In genomic region chr7:158815471-158816128, GRCh38 we compare ENCODE assay signal across 11 cellular contexts. TPM values are rescaled to one million over a fixed set of nuclear protein-coding genes. Genes with fewer than 3 reads are reported as not detected.
DNase-seq lines count a peak whose midpoint lies in the region; ATAC-seq, FAIRE-seq and TF ChIP-seq lines count a peak whose summit lies in the region.
"Had no signal": no experiment of that assay in that cellular context is flagged by ENCODE, and none has a peak within 500 bp of the region (broad histone marks: within the 10 kb centered on the region; RNA-seq: fewer than 3 reads in every experiment).

No MANE protein-coding gene starts in this region.

- no peak overlapping the region for H3K23ac ChIP-seq in H1 (ENCODE audit: insufficient read length)

- no peaks in the 10 kb centered on the region for H3K23me2 ChIP-seq in H1 (ENCODE audit: low read depth, low read length)

- no peak for TF ChIP-seq EP300 in H1 (IDR thresholded peaks at IDR 0.05; ENCODE audit: borderline replicate concordance in 1 of 2, low read depth in 2 of 2, low read length in 2 of 2)

- TF ChIP-seq RAD21 in H1 (IDR thresholded peaks at IDR 0.05 in 1 of 2, conservative IDR thresholded peaks at IDR 0.05 in 1 of 2; ENCODE audit: low read depth in 2 of 2, low read length in 2 of 2) = no peak

- H3K79me2 ChIP-seq in H1 (ENCODE audit: control insufficient read depth in 1 of 2, insufficient read depth in 2 of 2, low read length in 2 of 2) = peaks cover 4 to 90% of the 10 kb centered on the region in 2 experiments; a peak in 3 of 4 replicates

- DNase-seq in CD14-positive monocyte (ENCODE audit: low spot score) = no peak
- DNase-seq in LHCN-M2 (ENCODE audit: low read depth) = peak; percentile 52
- no peak for DNase-seq in H1 (ENCODE audit: low read depth in 1 of 2, low spot score in 2 of 2)
- DNase-seq in progenitor cell of endocrine pancreas (ENCODE audit: low spot score, unreplicated experiment) = no peak
- no peak for DNase-seq in SHP77 (lab: John Stamatoyannopoulos, UW)
- DNase-seq in H54 (ENCODE audit: insufficient read length, low spot score) = no peak
- DNase-seq: NCI-H2081; stimulated activated CD4-positive, alpha-beta T cell treated with anti-CD3 and anti-CD28 coated beads, Interleukin-12 subunit alpha, Interleukin-12 subunit beta, amount 100 ng/mL, for 4 hours had no signal

- H3K4me2 ChIP-seq in H1 (ENCODE audit: insufficient read depth in 1 of 2, low read depth in 2 of 2, low read length in 2 of 2) = peak overlapping the region; percentile 39 to 50

- no peaks in the 10 kb centered on the region; a peak in 1 of 7 replicates for H3K27me3 ChIP-seq in H1 (replicated peaks in 1 of 4; ENCODE audit: control insufficient read depth in 3 of 4, extremely low read depth in 1 of 4, insufficient read depth in 3 of 4, low read length in 3 of 4)

- no peak overlapping the region; the same call in 1 of the 2 replicates for H2BK15ac ChIP-seq in H1 (ENCODE audit: low read length)

- POLR2A ChIA-PET in H1 (lab: Charles Lee; ENCODE audit: partially characterized antibody) = interaction anchor here (1.7 to 2.0 kb wide), 3 partner anchors 9 to 43 kb away, joined by 5 to 8 read pairs (median 6); partner anchors contain the start of gene ESYT2

- peak overlapping the region; percentile 26 for H2BK5ac ChIP-seq in H1 (ENCODE audit: low read depth, low read length)

- H3K9me3 Mint-ChIP-seq in CD14-positive monocyte (no peaks in the 10 kb centered on the region), progenitor cell of endocrine pancreas (ENCODE audit: low read depth) (no peaks in the 10 kb centered on the region)
- H3K9me3 Mint-ChIP-seq: brain had no signal

- peaks cover 0 to 2% (median 0%) of the 10 kb centered on the region in 3 donors for H3K27me3 Mint-ChIP-seq in CD14-positive monocyte (ENCODE audit: low read depth in 3 of 3)
- no peaks in the 10 kb centered on the region for H3K27me3 Mint-ChIP-seq in progenitor cell of endocrine pancreas
- H3K27me3 Mint-ChIP-seq: brain had no signal

- 91% methylated on average over 6 of the region's 6 CpGs; no CpG with 5 or more reads in 1 of the 2 experiments for WGBS in H1 (ENCODE audit: extremely low coverage in 1 of 2, insufficient coverage in 1 of 2, insufficient read length in 1 of 2, insufficient replicate concordance in 2 of 2, low coverage in 1 of 2, low lambda C conversion rate in 2 of 2, missing lambda C conversion rate in 1 of 2), 2 experiments

- H3K4me1 ChIP-seq in H1 (replicated peaks in 1 of 4; ENCODE audit: control insufficient read depth in 3 of 4, insufficient read depth in 4 of 4, low read length in 3 of 4) = peaks cover 17 to 26% (median 22%) of the 10 kb centered on the region in 4 experiments

- intact Hi-C loops in CD14-positive monocyte (cut with micrococcal nuclease) = loop anchor here in 1 of 2 donors (2.0 to 5.0 kb wide), 3 partner anchors 15 to 108 kb away; partner anchors contain the start of gene DYNC2I1

- peak overlapping the region; percentile 41; the same call in 1 of the 2 replicates for H2BK12ac ChIP-seq in H1 (ENCODE audit: low read depth, low read length)

- no peak overlapping the region for H4K5ac ChIP-seq in H1 (ENCODE audit: insufficient read length, low read depth, low read length)

- no peak overlapping the region for H3K56ac ChIP-seq in H1 (replicated peaks; ENCODE audit: insufficient read length, low read depth, low read length)

- TF ChIP-seq CTCF in CD14-positive monocyte (IDR thresholded peaks at IDR 0.05) (no peak), H1 (IDR thresholded peaks at IDR 0.05; ENCODE audit: control extremely low read depth in 1 of 3, insufficient read depth in 1 of 3, low read depth in 1 of 3, low read length in 3 of 3) (no peak), progenitor cell of endocrine pancreas (IDR thresholded peaks at IDR 0.05; ENCODE audit: unreplicated experiment) (no peak)

- H3K14ac ChIP-seq in H1 (ENCODE audit: insufficient read length) = no peak overlapping the region

- H2BK120ac ChIP-seq in H1 (replicated peaks; ENCODE audit: low read depth, low read length) = no peak overlapping the region

- no peak overlapping the region for H2AFZ ChIP-seq in H1 (ENCODE audit: low read length)

- H4K91ac ChIP-seq in H1 (replicated peaks; ENCODE audit: insufficient read length, low read length) = no peak overlapping the region

- CTCF ChIA-PET in H1 (lab: Charles Lee; ENCODE audit: partially characterized antibody) = interaction anchor here (0.9 to 1.9 kb wide), 7 partner anchors 9 to 162 kb away, joined by 3 to 6 read pairs (median 4); partner anchors contain the start of gene ESYT2

- H3K27ac ChIP-seq in H1 (ENCODE audit: low read depth, low read length) = no peak overlapping the region

- H3K36me3 Mint-ChIP-seq in CD14-positive monocyte = peaks cover 17 to 27% of the 10 kb centered on the region in 2 donors
- no peaks in the 10 kb centered on the region for H3K36me3 Mint-ChIP-seq in progenitor cell of endocrine pancreas (ENCODE audit: insufficient read depth)

- FAIRE-seq in H1 (lab: Jason Lieb, UNC) = no peak
- FAIRE-seq in H54 (lab: Jason Lieb, UNC) = no peak

- H3K9me3 ChIP-seq in H1 (ENCODE audit: insufficient read depth in 2 of 2, low read depth in 1 of 2, low read length in 1 of 2) = no peaks in the 10 kb centered on the region

- no peak overlapping the region; the same call in 1 of the 2 replicates for H2BK20ac ChIP-seq in H1 (ENCODE audit: low read length)

- no peak overlapping the region; the same call in 1 of the 2 replicates for H2AK5ac ChIP-seq in H1 (ENCODE audit: low read depth, low read length)

- H3K4me3 Mint-ChIP-seq in CD14-positive monocyte = no peak overlapping the region
- no peak overlapping the region for H3K4me3 Mint-ChIP-seq in progenitor cell of endocrine pancreas (ENCODE audit: low read depth)

- H4K8ac ChIP-seq in H1 (ENCODE audit: extremely low read depth, insufficient read depth, low read length) = no peak overlapping the region

- H3K79me1 ChIP-seq in H1 (ENCODE audit: low read depth, low read length) = peaks cover 13% of the 10 kb centered on the region; the same call in 1 of the 2 replicates

- H3K4ac ChIP-seq in H1 (replicated peaks; ENCODE audit: insufficient read length, low read depth, low read length) = no peak overlapping the region

- H3K9ac ChIP-seq in H1 (replicated peaks in 1 of 4; ENCODE audit: extremely low read depth in 1 of 4, low read depth in 3 of 4, low read length in 3 of 4) = no peak overlapping the region

- H3K36me3 ChIP-seq in H1 (ENCODE audit: control insufficient read depth in 2 of 4, insufficient read depth in 4 of 4, low read length in 3 of 4) = no peaks in the 10 kb centered on the region

- peak overlapping the region; percentile 17; the same call in 1 of the 2 replicates for H3K18ac ChIP-seq in H1 (ENCODE audit: extremely low read depth, low read length)

- ATAC-seq in HG03095 (IDR thresholded peaks at IDR 0.05; ENCODE audit: unreplicated experiment) = no peak
- no peak for ATAC-seq in GM19452 (IDR thresholded peaks at IDR 0.05; ENCODE audit: unreplicated experiment)

- TF ChIP-seq POLR2A in H1 (IDR thresholded peaks at IDR 0.05; ENCODE audit: control extremely low read depth in 1 of 2, low read depth in 2 of 2, low read length in 2 of 2) (no peak), H54 (IDR thresholded peaks at IDR 0.05; ENCODE audit: low read depth, low read length) (no peak)

- peaks cover 3 to 7% of the 10 kb centered on the region in 2 experiments for H4K20me1 ChIP-seq in H1 (replicated peaks in 1 of 2; ENCODE audit: control insufficient read depth in 1 of 2, insufficient read depth in 2 of 2, low read length in 2 of 2)

- H3K4me3 ChIP-seq in H1 (ENCODE audit: extremely low read depth in 1 of 4, insufficient read depth in 2 of 4, low read depth in 3 of 4, low read length in 4 of 4) = no peak overlapping the region

- H3K27ac Mint-ChIP-seq in CD14-positive monocyte (peak overlapping the region; percentile 79 to 98 (median 84)), progenitor cell of endocrine pancreas (peak overlapping the region; percentile 18)

- peaks cover 82% of the 10 kb centered on the region for H3K4me1 Mint-ChIP-seq in CD14-positive monocyte
- peaks cover 43% of the 10 kb centered on the region for H3K4me1 Mint-ChIP-seq in progenitor cell of endocrine pancreas (ENCODE audit: low read depth)

TF ChIP-seq in H1, 55 proteins besides CTCF, POLR2A, EP300 and RAD21:
- TF ChIP-seq SP2 (IDR thresholded peaks at IDR 0.05; ENCODE audit: low read length) (no peak), NRF1 (IDR thresholded peaks at IDR 0.05; ENCODE audit: low read depth, low read length) (no peak), TCF12 (IDR thresholded peaks at IDR 0.05; ENCODE audit: low read depth, low read length) (no peak), EGR1 (IDR thresholded peaks at IDR 0.05; ENCODE audit: borderline replicate concordance, low read depth, low read length) (no peak)

RNA-seq across cellular contexts. Expression of gene ESYT2, which starts 13.7 kb away (rescaled TPM):
- polyA plus RNA-seq in CD14-positive monocyte (10 to 100 TPM; 14.0 to 24.1 TPM), H1 (2011; rRNA removed) (19.3 and 27.0 TPM in 2 replicates)
- total RNA-seq in LHCN-M2 (2014; rRNA removed) (118 and 164 TPM in 2 replicates), progenitor cell of endocrine pancreas (29.4 and 30.0 TPM in 2 replicates)
- polyA plus RNA-seq in LHCN-M2 (2012) = 38.0 TPM
- 36.5 and 37.5 TPM in 2 replicates for total RNA-seq in H1 (2021; fragmentation: NEBNext Ultra II Directional; extraction: Animal tissue kit (Norgen Biotek cat#: 25700))
- polyA plus RNA-seq in H1 (2011; cell fraction: cytosol; rRNA removed) = 27.8 TPM
- polyA plus RNA-seq in H1 (2011; cell fraction: nucleus; rRNA removed) = 39.1 TPM
- 26.5 to 35.1 TPM (median 27.7 TPM) in 4 replicates for polyA plus RNA-seq in H1 (2012, experiment 1 of 2)
- polyA plus RNA-seq in H1 (2012, experiment 2 of 2) = 6.7 TPM
- 28.8 TPM for polyA plus RNA-seq in H1 (2013, experiment 1 of 2)
- polyA plus RNA-seq in H1 (2013, experiment 2 of 2) = 31.5 TPM
- polyA minus RNA-seq in H1 (2011; rRNA and poly(A)+ RNA removed) = 42.9 and 63.2 TPM in 2 replicates
- polyA minus RNA-seq in H1 (2011; cell fraction: cytosol; rRNA and poly(A)+ RNA removed) = 34.9 TPM
- 36.6 TPM for polyA minus RNA-seq in H1 (2011; cell fraction: nucleus; rRNA and poly(A)+ RNA removed)

RNA-seq across cellular contexts. Expression of gene DYNC2I1, which starts 40.8 kb away (rescaled TPM):
- 1 to 10 TPM; 4.3 to 6.1 TPM for polyA plus RNA-seq in CD14-positive monocyte
- 5.9 and 9.2 TPM in 2 replicates for total RNA-seq in LHCN-M2 (2014; rRNA removed)
- 7.0 TPM for polyA plus RNA-seq in LHCN-M2 (2012)
- total RNA-seq in H1 (2021; fragmentation: NEBNext Ultra II Directional; extraction: Animal tissue kit (Norgen Biotek cat#: 25700)) = 13.1 and 15.9 TPM in 2 replicates
- polyA plus RNA-seq in H1 (2011; rRNA removed) = 28.6 and 29.2 TPM in 2 replicates
- 27.6 TPM for polyA plus RNA-seq in H1 (2011; cell fraction: cytosol; rRNA removed)
- 64.2 TPM for polyA plus RNA-seq in H1 (2011; cell fraction: nucleus; rRNA removed)
- polyA plus RNA-seq in H1 (2012, experiment 1 of 2) = 15.2 to 20.9 TPM (median 17.5 TPM) in 4 replicates
- 1.8 TPM for polyA plus RNA-seq in H1 (2012, experiment 2 of 2)
- 12.5 TPM for polyA plus RNA-seq in H1 (2013, experiment 1 of 2)
- polyA plus RNA-seq in H1 (2013, experiment 2 of 2) = 9.2 TPM
- polyA minus RNA-seq in H1 (2011; rRNA and poly(A)+ RNA removed) = 11.8 and 15.3 TPM in 2 replicates
- polyA minus RNA-seq in H1 (2011; cell fraction: cytosol; rRNA and poly(A)+ RNA removed) = 10.3 TPM
- polyA minus RNA-seq in H1 (2011; cell fraction: nucleus; rRNA and poly(A)+ RNA removed) = 18.0 TPM
- 37.3 and 39.7 TPM in 2 replicates for total RNA-seq in progenitor cell of endocrine pancreas
